In the genomic region with DNA sequence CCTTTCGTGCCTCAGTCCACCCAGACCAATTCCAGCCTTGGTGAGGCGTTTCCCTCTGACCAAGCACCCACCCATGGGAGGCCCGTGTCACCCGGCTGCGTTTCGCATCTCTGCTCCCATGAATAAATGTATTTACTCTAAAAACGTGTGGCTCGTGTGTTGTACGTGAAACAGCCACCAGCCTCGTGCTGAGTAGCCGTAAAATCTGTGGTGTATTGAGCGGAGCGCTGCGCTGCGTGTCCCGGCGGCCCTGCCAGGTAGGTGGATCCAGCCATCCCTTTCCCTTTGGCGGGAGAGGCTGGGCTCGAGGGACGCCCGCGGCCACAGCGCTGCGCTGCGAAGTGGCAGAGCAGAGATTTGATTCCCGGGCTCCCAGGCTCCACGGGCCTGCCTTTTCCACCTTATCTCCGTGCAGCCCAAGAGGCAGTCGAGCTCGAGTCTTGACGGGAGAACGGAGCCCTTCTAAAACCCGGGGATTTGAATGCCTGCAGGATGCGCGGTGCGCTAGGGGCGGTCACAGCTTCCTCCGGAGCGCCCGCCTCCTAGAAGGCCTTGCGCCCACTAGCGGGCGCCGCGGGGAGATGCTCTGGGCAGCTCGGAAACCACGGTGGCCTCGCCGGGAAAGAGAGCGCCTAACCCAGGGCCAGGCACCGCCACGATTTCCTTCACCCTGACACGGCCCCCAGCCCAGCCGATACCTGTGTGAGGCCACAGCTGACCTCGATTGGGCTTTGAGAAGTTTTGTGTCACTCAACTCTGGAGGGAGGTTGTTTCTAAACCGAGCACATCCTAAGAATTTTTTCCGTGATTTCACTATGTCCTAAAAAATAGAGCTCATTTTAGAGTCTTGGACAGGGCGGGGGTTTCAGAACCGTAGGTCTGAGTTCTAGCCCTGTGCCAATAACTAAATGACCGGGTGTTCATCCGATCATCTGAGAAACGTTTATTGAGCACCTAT, we compare ENCODE assay signal across 8 cellular contexts. TPM values are rescaled to one million over a fixed set of nuclear protein-coding genes. Genes with fewer than 3 reads are reported as not detected.
DNase-seq lines count a peak whose midpoint lies in the region; ATAC-seq and TF ChIP-seq lines count a peak whose summit lies in the region.

No MANE protein-coding gene starts in this region.

- peak overlapping the region; percentile 74 for H3K9ac ChIP-seq in Karpas-422 (ENCODE audit: low read length)

- H4K20me1 ChIP-seq in Karpas-422 (ENCODE audit: insufficient read depth, low read depth, low read length) (peaks cover 6% of the 10 kb centered on the region), osteoblast (ENCODE audit: insufficient read depth, low read length) (peaks cover 4% of the 10 kb centered on the region)

- DNase-seq in DMS79 treated with DMSO at 0.1 percent for 48 hours (lab: John Stamatoyannopoulos, UW) = peak; percentile 79
- DNase-seq in Karpas-422 = peak; percentile 94
- DNase-seq in SJCRH30 = peak; percentile 82 to 91
- peak; percentile 84 for DNase-seq in activated naive CD4-positive, alpha-beta T cell treated with Interleukin-2 at 50 U/mL for 16 hours
- DNase-seq in glomerular visceral epithelial cell (ENCODE audit: extremely low spot score) = peak; percentile 87
- DNase-seq in osteoblast (ENCODE audit: insufficient read length, low spot score, missing footprints) = peak; percentile 97
- DNase-seq in testis = peak; percentile 91

- H3K27me3 ChIP-seq in Karpas-422 (ENCODE audit: low read length) = no peaks in the 10 kb centered on the region
- H3K27me3 ChIP-seq in SJCRH30 = peaks cover 29% of the 10 kb centered on the region
- peaks cover 18% of the 10 kb centered on the region for H3K27me3 ChIP-seq in osteoblast (ENCODE audit: insufficient read depth, low read length)
- no peaks in the 10 kb centered on the region for H3K27me3 ChIP-seq in testis

- no peaks in the 10 kb centered on the region for H3K9me2 ChIP-seq in Karpas-422 (replicated peaks; ENCODE audit: insufficient read depth, low read length)

- H3K9me3 ChIP-seq in Karpas-422 (ENCODE audit: low read length) (no peaks in the 10 kb centered on the region), SJCRH30 (replicated peaks) (no peaks in the 10 kb centered on the region), osteoblast (ENCODE audit: low read depth, low read length) (no peaks in the 10 kb centered on the region), testis (no peaks in the 10 kb centered on the region)

- H3K4me2 ChIP-seq in Karpas-422 (ENCODE audit: low read depth, low read length, poor library complexity, severe bottlenecking) (peak overlapping the region; percentile 91), osteoblast (ENCODE audit: insufficient read depth, low read length) (peak overlapping the region; percentile 77)

- no peak for TF ChIP-seq POLR2A in testis (IDR thresholded peaks at IDR 0.05)

- peaks cover 11% of the 10 kb centered on the region for H3K79me2 ChIP-seq in Karpas-422 (ENCODE audit: low read length)
- peaks cover 11% of the 10 kb centered on the region for H3K79me2 ChIP-seq in osteoblast (ENCODE audit: insufficient read depth, low read length)

- TF ChIP-seq CTCF in osteoblast (IDR thresholded peaks at IDR 0.05; ENCODE audit: extremely low read depth, low read depth, low read length) (peak; percentile 90), testis (IDR thresholded peaks at IDR 0.05) (peak; percentile 79 to 87 (median 82))

- H3K4me3 ChIP-seq in Karpas-422 (ENCODE audit: low read length) (peak overlapping the region; percentile 75), SJCRH30 (peak overlapping the region; percentile 54), osteoblast (ENCODE audit: insufficient read depth, low read length) (peak overlapping the region; percentile 69), testis (peak overlapping the region; percentile 45 to 65)

- WGBS in testis, 2 donors = 5 to 9% methylated on average over 31 to 61 of the region's 62 CpGs

- intact Hi-C loops in testis (cut with DNase I; ENCODE audit: low total_unique reads) = no loop called here

- H3K4me1 ChIP-seq in Karpas-422 (ENCODE audit: low read length) (peaks cover 19% of the 10 kb centered on the region), SJCRH30 (no peaks in the 10 kb centered on the region), osteoblast (ENCODE audit: insufficient read depth, low read length) (peaks cover 4% of the 10 kb centered on the region), testis (peaks cover 35% of the 10 kb centered on the region)

- H3K27ac ChIP-seq in Karpas-422 (ENCODE audit: low read length) (no peak overlapping the region), SJCRH30 (no peak overlapping the region), osteoblast (ENCODE audit: low read depth, low read length) (no peak overlapping the region), testis (peak overlapping the region; percentile 34 to 64)

- H3K36me3 ChIP-seq in Karpas-422 (ENCODE audit: insufficient read depth, low read length) (no peaks in the 10 kb centered on the region), SJCRH30 (no peaks in the 10 kb centered on the region), osteoblast (ENCODE audit: insufficient read depth, low read length) (no peaks in the 10 kb centered on the region), testis (ENCODE audit: low read depth, missing control alignments) (no peaks in the 10 kb centered on the region)

- H2AFZ ChIP-seq in Karpas-422 (ENCODE audit: low read length) (peak overlapping the region; percentile 99), osteoblast (ENCODE audit: low read length) (peak overlapping the region; percentile 90)

- ATAC-seq in GM21723 (IDR thresholded peaks at IDR 0.05; ENCODE audit: unreplicated experiment) = peak; percentile 62

RNA-seq across cellular contexts. Expression of a gene that starts 3.9 kb away (rescaled TPM):
- 50.0 and 92.1 TPM in 2 replicates for total RNA-seq in Karpas-422 (2014; rRNA removed; shearing (Covaris generic); ENCODE audit: low replicate concordance)
- 167 and 170 TPM in 2 replicates for total RNA-seq in SJCRH30 (2014; rRNA removed; shearing (Covaris generic))
- total RNA-seq in osteoblast (112 TPM in 2 replicates), testis (10 to 100 TPM; 60.8 to 66.8 TPM)
- 69.6 TPM for polyA plus RNA-seq in testis (ENCODE audit: insufficient read depth, low read depth, low replicate concordance)

RNA-seq across cellular contexts. Expression of a gene that starts 15.4 kb away (rescaled TPM):
- total RNA-seq in Karpas-422 (2014; rRNA removed; shearing (Covaris generic); ENCODE audit: low replicate concordance) = not detected in 2 replicates
- total RNA-seq in SJCRH30 (2014; rRNA removed; shearing (Covaris generic)) = not detected in 2 replicates
- not detected in 2 replicates for total RNA-seq in osteoblast
- total RNA-seq in testis = 1 to 10 TPM; 5.3 to 6.9 TPM
- 2.7 TPM for polyA plus RNA-seq in testis (ENCODE audit: insufficient read depth, low read depth, low replicate concordance)

RNA-seq across cellular contexts. Expression of a gene that starts 56.9 kb away (rescaled TPM):
- total RNA-seq in Karpas-422 (2014; rRNA removed; shearing (Covaris generic); ENCODE audit: low replicate concordance) = not detected in 2 replicates
- total RNA-seq in SJCRH30 (2014; rRNA removed; shearing (Covaris generic)) = not detected in 2 replicates
- total RNA-seq in osteoblast = not detected in 2 replicates
- 100 to 1,000 TPM in 1 of 2 donors, 10 to 100 TPM in 1; 18.6 to 127 TPM for total RNA-seq in testis
- polyA plus RNA-seq in testis (ENCODE audit: insufficient read depth, low read depth, low replicate concordance) = 211 TPM

Comparison
In these comparisons a context has a peak if more than half of its experiments do, and no peak if none do; other contexts are left out.
1. H3K27ac ChIP-seq: peak in testis (2 of 2); none in Karpas-422 (single experiment), SJCRH30 (single experiment) and osteoblast (single experiment).
2. RNA of a gene that starts 56.9 kb away (total RNA-seq): 18.6 to 127 TPM in testis; not detected in Karpas-422, not detected in SJCRH30 and not detected in osteoblast; every median in the first group is over 10 times any median in the second.
3. Peak in every context shown above with its lines, with median percentiles within 50 percentile points of each other: DNase-seq and H3K4me3 ChIP-seq.